ENCODE assay signal across 8 cellular contexts in genomic region chr17:60392845-60393702, GRCh38. TPM values are rescaled to one million over a fixed set of nuclear protein-coding genes. Genes with fewer than 3 reads are reported as not detected.
DNase-seq lines count a peak whose midpoint lies in the region; ATAC-seq, FAIRE-seq and TF ChIP-seq lines count a peak whose summit lies in the region.

No MANE protein-coding gene starts in this region.

- H3K4me3 ChIP-seq in WERI-Rb-1 (ENCODE audit: low read depth, low read length) (peak overlapping the region; percentile 59), ectodermal cell (ENCODE audit: insufficient read depth, low read depth, low read length) (peak overlapping the region; percentile 73), mucosa of rectum (ENCODE audit: low read length in 2 of 2) (peak overlapping the region; percentile 91 to 94), thoracic aorta (peak overlapping the region; percentile 88)

- peaks cover 6% of the 10 kb centered on the region for H3K4me1 ChIP-seq in ectodermal cell (ENCODE audit: control insufficient read depth, insufficient read depth, low read length)
- peaks cover 0 to 8% of the 10 kb centered on the region in 2 donors for H3K4me1 ChIP-seq in mucosa of rectum (ENCODE audit: control insufficient read depth in 2 of 2, insufficient read depth in 2 of 2, low read length in 2 of 2)
- peaks cover 15 to 26% of the 10 kb centered on the region in 2 donors for H3K4me1 ChIP-seq in thoracic aorta (ENCODE audit: control insufficient read depth in 1 of 2, low read depth in 2 of 2)

- no peak for FAIRE-seq in frontal cortex (lab: Jason Lieb, UNC)

- no peaks in the 10 kb centered on the region for H3K27me3 ChIP-seq in WERI-Rb-1 (ENCODE audit: insufficient read depth, low read depth, severe bottlenecking)
- H3K27me3 ChIP-seq in ectodermal cell (ENCODE audit: control insufficient read depth, insufficient read depth, low read length, poor library complexity, severe bottlenecking): no peaks in the 10 kb centered on the region
- no peaks in the 10 kb centered on the region for H3K27me3 ChIP-seq in mucosa of rectum (ENCODE audit: control insufficient read depth in 2 of 2, insufficient read depth in 2 of 2, low read length in 2 of 2)
- no peaks in the 10 kb centered on the region for H3K27me3 ChIP-seq in thoracic aorta (replicated peaks; ENCODE audit: insufficient read depth)

- WGBS in ectodermal cell, 2 experiments: 29 to 42% methylated on average over 13 to 17 of the region's 17 CpGs

- H3K9ac ChIP-seq in mucosa of rectum (ENCODE audit: low read depth in 1 of 2, low read length in 2 of 2): peak overlapping the region; percentile 90 to 92

- no peak for ATAC-seq in thoracic aorta (ENCODE audit: insufficient number of reproducible peaks, low FRiP score, low read depth)

- peak overlapping the region; percentile 85 for H3K27ac ChIP-seq in WERI-Rb-1
- H3K27ac ChIP-seq in ectodermal cell (ENCODE audit: insufficient read depth, low read depth, low read length, poor library complexity, severe bottlenecking): peak overlapping the region; percentile 96
- peak overlapping the region; percentile 92 to 95 for H3K27ac ChIP-seq in mucosa of rectum (ENCODE audit: low read depth in 2 of 2, low read length in 2 of 2)
- H3K27ac ChIP-seq in thoracic aorta: peak overlapping the region; percentile 89 to 93

- H3K36me3 ChIP-seq in WERI-Rb-1 (no peaks in the 10 kb centered on the region), ectodermal cell (ENCODE audit: control insufficient read depth, insufficient read depth, low read length) (no peaks in the 10 kb centered on the region), mucosa of rectum (ENCODE audit: control insufficient read depth in 2 of 2, insufficient read depth in 2 of 2, low read length in 2 of 2) (no peaks in the 10 kb centered on the region), thoracic aorta (no peaks in the 10 kb centered on the region)

- DNase-seq in activated T-cell treated with anti-CD3 and anti-CD28 coated beads for 24 hours (ENCODE audit: low read depth): peak; percentile 28
- no peak for DNase-seq in activated T-cell treated with anti-CD3 and anti-CD28 coated beads, Interleukin-2, amount 50 U/mL, for 1 hour
- peak; percentile 61 for DNase-seq in NCI-H2029 treated with DMSO at 0.1 percent for 48 hours (lab: John Stamatoyannopoulos, UW)
- DNase-seq in WERI-Rb-1: peak; percentile 21
- no peak for DNase-seq in thoracic aorta (ENCODE audit: low spot score)
- no peak for DNase-seq in frontal cortex (ENCODE audit: low spot score in 2 of 2)

- TF ChIP-seq CTCF in WERI-Rb-1 (IDR thresholded peaks at IDR 0.05; ENCODE audit: low read depth, low read length) (no peak), thoracic aorta (IDR thresholded peaks at IDR 0.05) (no peak)

- H3K9me3 ChIP-seq in WERI-Rb-1 (ENCODE audit: severe bottlenecking) (no peaks in the 10 kb centered on the region), ectodermal cell (ENCODE audit: control insufficient read depth, low read length) (no peaks in the 10 kb centered on the region), mucosa of rectum (ENCODE audit: control insufficient read depth in 2 of 2, low read length in 2 of 2) (no peaks in the 10 kb centered on the region), thoracic aorta (no peaks in the 10 kb centered on the region)

RNA-seq across cellular contexts. Expression of gene USP32, which starts 1.1 kb away (rescaled TPM):
- polyA plus RNA-seq in ectodermal cell (2013, experiment 1 of 4): 37.8 TPM
- 33.5 TPM for polyA plus RNA-seq in ectodermal cell (2013, experiment 2 of 4)
- 29.1 TPM for polyA plus RNA-seq in ectodermal cell (2013, experiment 3 of 4)
- 27.6 TPM for polyA plus RNA-seq in ectodermal cell (2013, experiment 4 of 4)
- total RNA-seq in thoracic aorta (10 to 100 TPM; 24.8 to 58.4 TPM), frontal cortex (91.7 TPM)

RNA-seq across cellular contexts. Expression of gene CHCT1, which starts 29.2 kb away (rescaled TPM):
- polyA plus RNA-seq in ectodermal cell (2013, experiment 1 of 4): 1.4 TPM
- 0.48 TPM for polyA plus RNA-seq in ectodermal cell (2013, experiment 2 of 4)
- polyA plus RNA-seq in ectodermal cell (2013, experiment 3 of 4): not detected
- not detected for polyA plus RNA-seq in ectodermal cell (2013, experiment 4 of 4)
- not detected for total RNA-seq in thoracic aorta
- not detected for total RNA-seq in frontal cortex

Comparison
In these comparisons a context has a peak if more than half of its experiments do, and no peak if none do; other contexts are left out.
1. DNase-seq: peak in activated T-cell treated with anti-CD3 and anti-CD28 coated beads for 24 hours (single experiment), NCI-H2029 treated with DMSO at 0.1 percent for 48 hours (single experiment) and WERI-Rb-1 (single experiment); none in activated T-cell treated with anti-CD3 and anti-CD28 coated beads, Interleukin-2, amount 50 U/mL, for 1 hour (single experiment), thoracic aorta (single experiment) and frontal cortex (0 of 2).
2. Peak in every context shown above with its lines, with median percentiles within 50 percentile points of each other: H3K27ac ChIP-seq and H3K4me3 ChIP-seq.